3 cellular contexts compared by ENCODE assay signal in the genomic region with DNA sequence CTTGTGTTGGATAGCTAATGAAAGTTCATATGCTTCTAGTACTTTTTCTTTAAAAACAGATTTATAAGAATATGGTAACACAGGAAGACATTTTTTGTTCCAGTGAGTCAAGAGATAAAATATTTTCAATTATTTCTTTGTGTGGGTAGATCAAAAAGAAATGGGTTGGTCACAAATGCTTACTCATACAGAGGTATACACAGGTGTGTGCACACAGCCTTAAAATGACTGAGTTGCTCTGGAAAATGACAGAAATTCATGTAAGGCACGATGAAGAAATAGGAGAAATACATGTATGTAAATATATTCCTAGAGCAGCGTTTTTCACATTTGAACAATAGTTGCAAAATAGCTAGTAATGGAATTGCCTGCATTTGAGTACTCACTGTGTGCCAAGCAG.
TF ChIP-seq lines count a peak whose summit lies in the region.

No MANE protein-coding gene starts in this region.

TF ChIP-seq in SK-N-SH, 30 proteins besides CTCF, POLR2A, EP300 and RAD21 (continued from another document):
- TF ChIP-seq, protein P1, sequence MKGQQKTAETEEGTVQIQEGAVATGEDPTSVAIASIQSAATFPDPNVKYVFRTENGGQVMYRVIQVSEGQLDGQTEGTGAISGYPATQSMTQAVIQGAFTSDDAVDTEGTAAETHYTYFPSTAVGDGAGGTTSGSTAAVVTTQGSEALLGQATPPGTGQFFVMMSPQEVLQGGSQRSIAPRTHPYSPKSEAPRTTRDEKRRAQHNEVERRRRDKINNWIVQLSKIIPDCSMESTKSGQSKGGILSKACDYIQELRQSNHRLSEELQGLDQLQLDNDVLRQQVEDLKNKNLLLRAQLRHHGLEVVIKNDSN (IDR thresholded peaks at IDR 0.05; ENCODE audit: borderline replicate concordance, low read depth), result no peak
- no peak for TF ChIP-seq FOXM1 (IDR thresholded peaks at IDR 0.05; ENCODE audit: low read depth)
- no peak for TF ChIP-seq RCOR1 (IDR thresholded peaks at IDR 0.05; ENCODE audit: low read length)
- TF ChIP-seq GABPA (IDR thresholded peaks at IDR 0.05; ENCODE audit: low read depth), result no peak
- TF ChIP-seq FOXJ3 (CRISPR knock-in tag; IDR thresholded peaks at IDR 0.05), result no peak
- TF ChIP-seq, protein P2, sequence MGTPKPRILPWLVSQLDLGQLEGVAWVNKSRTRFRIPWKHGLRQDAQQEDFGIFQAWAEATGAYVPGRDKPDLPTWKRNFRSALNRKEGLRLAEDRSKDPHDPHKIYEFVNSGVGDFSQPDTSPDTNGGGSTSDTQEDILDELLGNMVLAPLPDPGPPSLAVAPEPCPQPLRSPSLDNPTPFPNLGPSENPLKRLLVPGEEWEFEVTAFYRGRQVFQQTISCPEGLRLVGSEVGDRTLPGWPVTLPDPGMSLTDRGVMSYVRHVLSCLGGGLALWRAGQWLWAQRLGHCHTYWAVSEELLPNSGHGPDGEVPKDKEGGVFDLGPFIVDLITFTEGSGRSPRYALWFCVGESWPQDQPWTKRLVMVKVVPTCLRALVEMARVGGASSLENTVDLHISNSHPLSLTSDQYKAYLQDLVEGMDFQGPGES (IDR thresholded peaks at IDR 0.05; ENCODE audit: low read depth, low read length), result no peak
- TF ChIP-seq SIN3A (IDR thresholded peaks at IDR 0.05; ENCODE audit: borderline replicate concordance, low read depth, low read length), result no peak
- TF ChIP-seq RXRA (IDR thresholded peaks at IDR 0.05; ENCODE audit: borderline replicate concordance, low read depth), result no peak
- no peak for TF ChIP-seq TCF12 (IDR thresholded peaks at IDR 0.05)
- TF ChIP-seq YY1 (IDR thresholded peaks at IDR 0.05; ENCODE audit: low read depth), result no peak
- TF ChIP-seq MEF2A (IDR thresholded peaks at IDR 0.05; ENCODE audit: borderline replicate concordance, low read depth), result no peak
- no peak for TF ChIP-seq FOSL2 (IDR thresholded peaks at IDR 0.05; ENCODE audit: borderline replicate concordance, low read depth)
- TF ChIP-seq TAF1 (IDR thresholded peaks at IDR 0.05; ENCODE audit: borderline replicate concordance, low read depth, low read length), result no peak
- no peak for TF ChIP-seq JUND (IDR thresholded peaks at IDR 0.05)
- no peak for TF ChIP-seq EZH2phosphoT487 (IDR thresholded peaks at IDR 0.05; ENCODE audit: borderline replicate concordance, low read depth)

TF ChIP-seq in SK-N-SH treated with all-trans-retinoic acid at 6 μM for 48 hours, 23 proteins besides CTCF, POLR2A, EP300 and RAD21 (continued from another document):
- TF ChIP-seq, protein P3, sequence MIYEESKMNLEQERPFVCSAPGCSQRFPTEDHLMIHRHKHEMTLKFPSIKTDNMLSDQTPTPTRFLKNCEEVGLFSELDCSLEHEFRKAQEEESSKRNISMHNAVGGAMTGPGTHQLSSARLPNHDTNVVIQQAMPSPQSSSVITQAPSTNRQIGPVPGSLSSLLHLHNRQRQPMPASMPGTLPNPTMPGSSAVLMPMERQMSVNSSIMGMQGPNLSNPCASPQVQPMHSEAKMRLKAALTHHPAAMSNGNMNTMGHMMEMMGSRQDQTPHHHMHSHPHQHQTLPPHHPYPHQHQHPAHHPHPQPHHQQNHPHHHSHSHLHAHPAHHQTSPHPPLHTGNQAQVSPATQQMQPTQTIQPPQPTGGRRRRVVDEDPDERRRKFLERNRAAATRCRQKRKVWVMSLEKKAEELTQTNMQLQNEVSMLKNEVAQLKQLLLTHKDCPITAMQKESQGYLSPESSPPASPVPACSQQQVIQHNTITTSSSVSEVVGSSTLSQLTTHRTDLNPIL (CRISPR knock-in tag; IDR thresholded peaks at IDR 0.05; ENCODE audit: low read depth), result no peak
- TF ChIP-seq, protein P4, sequence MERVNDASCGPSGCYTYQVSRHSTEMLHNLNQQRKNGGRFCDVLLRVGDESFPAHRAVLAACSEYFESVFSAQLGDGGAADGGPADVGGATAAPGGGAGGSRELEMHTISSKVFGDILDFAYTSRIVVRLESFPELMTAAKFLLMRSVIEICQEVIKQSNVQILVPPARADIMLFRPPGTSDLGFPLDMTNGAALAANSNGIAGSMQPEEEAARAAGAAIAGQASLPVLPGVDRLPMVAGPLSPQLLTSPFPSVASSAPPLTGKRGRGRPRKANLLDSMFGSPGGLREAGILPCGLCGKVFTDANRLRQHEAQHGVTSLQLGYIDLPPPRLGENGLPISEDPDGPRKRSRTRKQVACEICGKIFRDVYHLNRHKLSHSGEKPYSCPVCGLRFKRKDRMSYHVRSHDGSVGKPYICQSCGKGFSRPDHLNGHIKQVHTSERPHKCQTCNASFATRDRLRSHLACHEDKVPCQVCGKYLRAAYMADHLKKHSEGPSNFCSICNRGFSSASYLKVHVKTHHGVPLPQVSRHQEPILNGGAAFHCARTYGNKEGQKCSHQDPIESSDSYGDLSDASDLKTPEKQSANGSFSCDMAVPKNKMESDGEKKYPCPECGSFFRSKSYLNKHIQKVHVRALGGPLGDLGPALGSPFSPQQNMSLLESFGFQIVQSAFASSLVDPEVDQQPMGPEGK (CRISPR knock-in tag; IDR thresholded peaks at IDR 0.05; ENCODE audit: borderline replicate concordance), result no peak
- TF ChIP-seq OSR1 (CRISPR knock-in tag; IDR thresholded peaks at IDR 0.05), result no peak
- TF ChIP-seq GLIS3 (CRISPR knock-in tag; IDR thresholded peaks at IDR 0.05), result no peak
- TF ChIP-seq BACH2 (CRISPR knock-in tag; IDR thresholded peaks at IDR 0.05; ENCODE audit: borderline replicate concordance), result no peak
- no peak for TF ChIP-seq ZC3H10 (CRISPR knock-in tag; IDR thresholded peaks at IDR 0.05)

TF ChIP-seq in K562, 482 proteins besides CTCF, POLR2A, EP300 and RAD21 (continued from another document):
- TF ChIP-seq, protein P5, sequence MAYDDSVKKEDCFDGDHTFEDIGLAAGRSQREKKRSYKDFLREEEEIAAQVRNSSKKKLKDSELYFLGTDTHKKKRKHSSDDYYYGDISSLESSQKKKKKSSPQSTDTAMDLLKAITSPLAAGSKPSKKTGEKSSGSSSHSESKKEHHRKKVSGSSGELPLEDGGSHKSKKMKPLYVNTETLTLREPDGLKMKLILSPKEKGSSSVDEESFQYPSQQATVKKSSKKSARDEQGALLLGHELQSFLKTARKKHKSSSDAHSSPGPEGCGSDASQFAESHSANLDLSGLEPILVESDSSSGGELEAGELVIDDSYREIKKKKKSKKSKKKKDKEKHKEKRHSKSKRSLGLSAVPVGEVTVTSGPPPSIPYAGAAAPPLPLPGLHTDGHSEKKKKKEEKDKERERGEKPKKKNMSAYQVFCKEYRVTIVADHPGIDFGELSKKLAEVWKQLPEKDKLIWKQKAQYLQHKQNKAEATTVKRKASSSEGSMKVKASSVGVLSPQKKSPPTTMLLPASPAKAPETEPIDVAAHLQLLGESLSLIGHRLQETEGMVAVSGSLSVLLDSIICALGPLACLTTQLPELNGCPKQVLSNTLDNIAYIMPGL (CRISPR knock-in tag; IDR thresholded peaks at IDR 0.05), result no peak
- TF ChIP-seq ATF7 (IDR thresholded peaks at IDR 0.05) (no peak), CBFA2T3 (IDR thresholded peaks at IDR 0.05) (no peak), TAF15 (IDR thresholded peaks at IDR 0.05; ENCODE audit: low read depth, low read length) (no peak), KAT8 (IDR thresholded peaks at IDR 0.05; ENCODE audit: low read depth) (no peak), TOE1 (IDR thresholded peaks at IDR 0.05; ENCODE audit: borderline replicate concordance) (no peak), TOE1 (CRISPR knock-in tag; IDR thresholded peaks at IDR 0.05; ENCODE audit: borderline replicate concordance, low read depth) (no peak), CEBPB (tag; IDR thresholded peaks at IDR 0.05) (peak; percentile 36; the same call in 1 of the 2 replicates), NFE2 (IDR thresholded peaks at IDR 0.05; ENCODE audit: low read depth) (peak; percentile 29; the same call in 1 of the 2 replicates), CHD1 (IDR thresholded peaks at IDR 0.05; ENCODE audit: low read length) (no peak), KDM1A (IDR thresholded peaks at IDR 0.05) (peak in 1 of 2 experiments; percentile 77; a peak in 2 of 4 replicates), KLF16 (IDR thresholded peaks at IDR 0.05) (no peak)
- TF ChIP-seq, protein P6, sequence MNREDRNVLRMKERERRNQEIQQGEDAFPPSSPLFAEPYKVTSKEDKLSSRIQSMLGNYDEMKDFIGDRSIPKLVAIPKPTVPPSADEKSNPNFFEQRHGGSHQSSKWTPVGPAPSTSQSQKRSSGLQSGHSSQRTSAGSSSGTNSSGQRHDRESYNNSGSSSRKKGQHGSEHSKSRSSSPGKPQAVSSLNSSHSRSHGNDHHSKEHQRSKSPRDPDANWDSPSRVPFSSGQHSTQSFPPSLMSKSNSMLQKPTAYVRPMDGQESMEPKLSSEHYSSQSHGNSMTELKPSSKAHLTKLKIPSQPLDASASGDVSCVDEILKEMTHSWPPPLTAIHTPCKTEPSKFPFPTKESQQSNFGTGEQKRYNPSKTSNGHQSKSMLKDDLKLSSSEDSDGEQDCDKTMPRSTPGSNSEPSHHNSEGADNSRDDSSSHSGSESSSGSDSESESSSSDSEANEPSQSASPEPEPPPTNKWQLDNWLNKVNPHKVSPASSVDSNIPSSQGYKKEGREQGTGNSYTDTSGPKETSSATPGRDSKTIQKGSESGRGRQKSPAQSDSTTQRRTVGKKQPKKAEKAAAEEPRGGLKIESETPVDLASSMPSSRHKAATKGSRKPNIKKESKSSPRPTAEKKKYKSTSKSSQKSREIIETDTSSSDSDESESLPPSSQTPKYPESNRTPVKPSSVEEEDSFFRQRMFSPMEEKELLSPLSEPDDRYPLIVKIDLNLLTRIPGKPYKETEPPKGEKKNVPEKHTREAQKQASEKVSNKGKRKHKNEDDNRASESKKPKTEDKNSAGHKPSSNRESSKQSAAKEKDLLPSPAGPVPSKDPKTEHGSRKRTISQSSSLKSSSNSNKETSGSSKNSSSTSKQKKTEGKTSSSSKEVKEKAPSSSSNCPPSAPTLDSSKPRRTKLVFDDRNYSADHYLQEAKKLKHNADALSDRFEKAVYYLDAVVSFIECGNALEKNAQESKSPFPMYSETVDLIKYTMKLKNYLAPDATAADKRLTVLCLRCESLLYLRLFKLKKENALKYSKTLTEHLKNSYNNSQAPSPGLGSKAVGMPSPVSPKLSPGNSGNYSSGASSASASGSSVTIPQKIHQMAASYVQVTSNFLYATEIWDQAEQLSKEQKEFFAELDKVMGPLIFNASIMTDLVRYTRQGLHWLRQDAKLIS (CRISPR knock-in tag; IDR thresholded peaks at IDR 0.05), result 0 out of 2 replicates have a peak, but pooled peaks have one; percentile 35
- TF ChIP-seq, protein P7, sequence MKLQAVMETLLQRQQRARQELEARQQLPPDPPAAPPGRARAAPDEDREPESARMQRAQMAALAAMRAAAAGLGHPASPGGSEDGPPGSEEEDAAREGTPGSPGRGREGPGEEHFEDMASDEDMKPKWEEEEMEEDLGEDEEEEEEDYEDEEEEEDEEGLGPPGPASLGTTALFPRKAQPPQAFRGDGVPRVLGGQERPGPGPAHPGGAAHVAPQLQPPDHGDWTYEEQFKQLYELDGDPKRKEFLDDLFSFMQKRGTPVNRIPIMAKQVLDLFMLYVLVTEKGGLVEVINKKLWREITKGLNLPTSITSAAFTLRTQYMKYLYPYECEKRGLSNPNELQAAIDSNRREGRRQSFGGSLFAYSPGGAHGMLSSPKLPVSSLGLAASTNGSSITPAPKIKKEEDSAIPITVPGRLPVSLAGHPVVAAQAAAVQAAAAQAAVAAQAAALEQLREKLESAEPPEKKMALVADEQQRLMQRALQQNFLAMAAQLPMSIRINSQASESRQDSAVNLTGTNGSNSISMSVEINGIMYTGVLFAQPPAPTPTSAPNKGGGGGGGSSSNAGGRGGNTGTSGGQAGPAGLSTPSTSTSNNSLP (IDR thresholded peaks at IDR 0.05; ENCODE audit: borderline replicate concordance, low read depth, low read length), result no peak
